Comparison of ENCODE assay signal across 21 cellular contexts in genomic region chr11:9796276-9796675, GRCh38.
A peak's percentile ranks its signal among the peaks of the same experiment; 100 is the strongest.
DNase-seq lines count a peak whose midpoint lies in the region; ATAC-seq and TF ChIP-seq lines count a peak whose summit lies in the region.
"Had no signal": no experiment of that assay in that cellular context is flagged by ENCODE, and none has a peak within 500 bp of the region (broad histone marks: within the 10 kb centered on the region; RNA-seq: fewer than 3 reads in every experiment).

No MANE protein-coding gene starts in this region.

- H3K4me3 Mint-ChIP-seq in progenitor cell of endocrine pancreas (ENCODE audit: low read depth) = no peak overlapping the region
- H3K4me3 Mint-ChIP-seq: CD4-positive, alpha-beta memory T cell had no signal

- no peaks in the 10 kb centered on the region for H3K27me3 Mint-ChIP-seq in progenitor cell of endocrine pancreas
- H3K27me3 Mint-ChIP-seq: CD4-positive, alpha-beta memory T cell had no signal

- no peaks in the 10 kb centered on the region for H3K9me3 Mint-ChIP-seq in progenitor cell of endocrine pancreas (ENCODE audit: low read depth)
- H3K9me3 Mint-ChIP-seq: CD4-positive, alpha-beta memory T cell had no signal

- TF ChIP-seq POLR2A in IMR-90 (IDR thresholded peaks at IDR 0.05; ENCODE audit: low read depth, low read length) = no peak
- TF ChIP-seq POLR2A in uterus (IDR thresholded peaks at IDR 0.05) = no peak

- H3K27me3 ChIP-seq in IMR-90 (ENCODE audit: control insufficient read depth, insufficient read depth, low read length) = no peaks in the 10 kb centered on the region
- no peaks in the 10 kb centered on the region for H3K27me3 ChIP-seq in uterus
- H3K27me3 ChIP-seq: BLaER1, MG63, SJSA1 had no signal

- CTCF ChIA-PET in IMR-90 (lab: Yijun Ruan, JAX) = no interaction called here

- H3K9me1 ChIP-seq in IMR-90 (ENCODE audit: insufficient read depth, low read length) = peaks cover 7% of the 10 kb centered on the region

- DNase-seq in IMR-90 (no peak), fibroblast of gingiva (ENCODE audit: low read depth) (peak; percentile 62), progenitor cell of endocrine pancreas (ENCODE audit: low spot score, unreplicated experiment) (no peak), uterus (no peak), mucosa of gallbladder (ENCODE audit: low spot score) (no peak), dedifferentiated amniotic fluid mesenchymal stem cell (ENCODE audit: extremely low spot score) (no peak), NCI-H1417 (lab: John Stamatoyannopoulos, UW) (no peak), COR-L47 (lab: John Stamatoyannopoulos, UW) (no peak)
- DNase-seq: Calu3; CD4-positive, alpha-beta memory T cell; H7; MG63; NCI-H1436; NCI-H187 treated with DMSO at 0.1 percent for 48 hours; NCI-H2107; NCI-H446 treated with DMSO at 0.1 percent for 48 hours; NCI-H526 treated with DMSO at 0.1 percent for 48 hours; OCI-M1 had no signal

- H3K27ac Mint-ChIP-seq in progenitor cell of endocrine pancreas = peak overlapping the region; percentile 60
- H3K27ac Mint-ChIP-seq: CD4-positive, alpha-beta memory T cell had no signal

- peak overlapping the region; percentile 48 for H2BK5ac ChIP-seq in IMR-90 (ENCODE audit: low read depth, low read length, poor library complexity, severe bottlenecking)

- intact Hi-C loops in IMR-90 (cut with micrococcal nuclease) = no loop called here
- intact Hi-C loops in uterus (cut with DNase I; ENCODE audit: low total_unique reads) = no loop called here

- TF ChIP-seq RAD21 in IMR-90 (IDR thresholded peaks at IDR 0.05; ENCODE audit: low read length) = no peak

- H4K20me1 ChIP-seq in IMR-90 (ENCODE audit: insufficient read depth, low read length) = no peaks in the 10 kb centered on the region
- H4K20me1 ChIP-seq: BLaER1 had no signal

- in situ Hi-C loops in IMR-90 (cut with MboI; ENCODE audit: low sequenced_read_pairs) = no loop called here

- H2AK9ac ChIP-seq in IMR-90 (replicated peaks; ENCODE audit: low read depth, low read length, poor library complexity) = no peak overlapping the region

- H2BK20ac ChIP-seq in IMR-90 (ENCODE audit: low read depth, low read length) = peak overlapping the region; percentile 16

- peaks cover 8% of the 10 kb centered on the region for H3K36me3 Mint-ChIP-seq in progenitor cell of endocrine pancreas (ENCODE audit: insufficient read depth)

- H3K9me3 ChIP-seq in IMR-90 (ENCODE audit: control insufficient read depth, insufficient read depth, low read length) (no peaks in the 10 kb centered on the region), uterus (no peaks in the 10 kb centered on the region)
- H3K9me3 ChIP-seq: BLaER1, MG63, SJSA1 had no signal

- H3K27ac ChIP-seq in IMR-90 (ENCODE audit: insufficient read depth, low read length) (peak overlapping the region; percentile 35; the same call in 1 of the 2 replicates), uterus (peak overlapping the region; percentile 35 to 55)
- H3K27ac ChIP-seq: BLaER1, SJSA1 had no signal

- H2AFZ ChIP-seq in IMR-90 (replicated peaks; ENCODE audit: low read length, poor library complexity) = no peak overlapping the region

- H3K4ac ChIP-seq in IMR-90 (ENCODE audit: low read depth, low read length) = peak overlapping the region; percentile 69; the same call in 1 of the 2 replicates

- H3K4me1 Mint-ChIP-seq in progenitor cell of endocrine pancreas (ENCODE audit: low read depth) = peaks cover 2% of the 10 kb centered on the region
- H3K4me1 Mint-ChIP-seq: CD4-positive, alpha-beta memory T cell had no signal

- H3K14ac ChIP-seq in IMR-90 (replicated peaks; ENCODE audit: low read depth, low read length) = 0 out of 2 replicates have a peak overlapping the region, but pooled peaks have one; percentile 64

- no CpG with 5 or more reads among the region's 1 CpG for WGBS in IMR-90 (ENCODE audit: extremely low coverage in 2 of 2, insufficient read length in 1 of 2), 2 experiments

- H3K36me3 ChIP-seq in IMR-90 (ENCODE audit: control insufficient read depth, insufficient read depth, low read length) (peaks cover 14% of the 10 kb centered on the region), uterus (no peaks in the 10 kb centered on the region)
- H3K36me3 ChIP-seq: BLaER1, SJSA1 had no signal

- H2AK5ac ChIP-seq in IMR-90 (ENCODE audit: low read depth, low read length) = no peak overlapping the region

- no peak overlapping the region for H3K23ac ChIP-seq in IMR-90 (ENCODE audit: low read depth, low read length)

- BruUV-seq in IMR-90 (replicated peaks; lab: Mats Ljungman, UMichigan) = no TSS peak

- H3K4me3 ChIP-seq in IMR-90 (ENCODE audit: insufficient read depth, low read depth, low read length) (no peak overlapping the region), uterus (no peak overlapping the region)
- H3K4me3 ChIP-seq: BLaER1, K562, MG63, SJSA1 had no signal

- POLR2A ChIA-PET in IMR-90 (lab: Charles Lee; ENCODE audit: unreplicated experiment) = no interaction called here

- no peak for TF ChIP-seq CTCF in IMR-90 (conservative IDR thresholded peaks at IDR 0.05; ENCODE audit: low read depth, low read length)
- no peak for TF ChIP-seq CTCF in progenitor cell of endocrine pancreas (IDR thresholded peaks at IDR 0.05; ENCODE audit: unreplicated experiment)
- no peak for TF ChIP-seq CTCF in uterus (IDR thresholded peaks at IDR 0.05)

- dilution Hi-C loops in IMR-90 (cut with HindIII; ENCODE audit: low sequenced_read_pairs, unreplicated experiment) = no loop called here

- H3K79me1 ChIP-seq in IMR-90 (ENCODE audit: low read depth in 1 of 2, low read length in 2 of 2) = peaks cover 0 to 26% of the 10 kb centered on the region in 2 experiments; a peak in 3 of 4 replicates

- H4K5ac ChIP-seq in IMR-90 (ENCODE audit: low read depth, low read length) = peak overlapping the region; percentile 95; the same call in 1 of the 2 replicates

- H4K91ac ChIP-seq in IMR-90 (ENCODE audit: insufficient read depth, low read depth, low read length) = peak overlapping the region; percentile 84; the same call in 1 of the 2 replicates

- H2BK120ac ChIP-seq in IMR-90 (ENCODE audit: low read depth, low read length) = no peak overlapping the region

- no peak overlapping the region for H3K9ac ChIP-seq in IMR-90 (ENCODE audit: low read depth, low read length)
- H3K9ac ChIP-seq: BLaER1 had no signal

- H3K18ac ChIP-seq in IMR-90 (ENCODE audit: low read depth, low read length) = peak overlapping the region; percentile 76

- H2BK15ac ChIP-seq in IMR-90 (ENCODE audit: low read depth, low read length) = peak overlapping the region; percentile 99; the same call in 1 of the 3 replicates

- H4K8ac ChIP-seq in IMR-90 (ENCODE audit: low read depth in 2 of 2, low read length in 2 of 2) = peak overlapping the region in 1 of 2 experiments; percentile 24; a peak in 1 of 4 replicates

- ATAC-seq in IMR-90 (ENCODE audit: low read depth) = no peak
- ATAC-seq: K562 had no signal

- H3K4me1 ChIP-seq in IMR-90 (ENCODE audit: control insufficient read depth, insufficient read depth, low read length) = peaks cover 9% of the 10 kb centered on the region
- no peaks in the 10 kb centered on the region for H3K4me1 ChIP-seq in uterus
- H3K4me1 ChIP-seq: SJSA1 had no signal

- no peak overlapping the region for H3K4me2 ChIP-seq in IMR-90 (ENCODE audit: low read depth, low read length)
- H3K4me2 ChIP-seq: BLaER1 had no signal

- no peak overlapping the region for H3K56ac ChIP-seq in IMR-90 (ENCODE audit: extremely low read depth, insufficient read depth, low read length)

TF ChIP-seq in IMR-90, 13 proteins besides CTCF, POLR2A, EP300 and RAD21:
- TF ChIP-seq, protein P1, sequence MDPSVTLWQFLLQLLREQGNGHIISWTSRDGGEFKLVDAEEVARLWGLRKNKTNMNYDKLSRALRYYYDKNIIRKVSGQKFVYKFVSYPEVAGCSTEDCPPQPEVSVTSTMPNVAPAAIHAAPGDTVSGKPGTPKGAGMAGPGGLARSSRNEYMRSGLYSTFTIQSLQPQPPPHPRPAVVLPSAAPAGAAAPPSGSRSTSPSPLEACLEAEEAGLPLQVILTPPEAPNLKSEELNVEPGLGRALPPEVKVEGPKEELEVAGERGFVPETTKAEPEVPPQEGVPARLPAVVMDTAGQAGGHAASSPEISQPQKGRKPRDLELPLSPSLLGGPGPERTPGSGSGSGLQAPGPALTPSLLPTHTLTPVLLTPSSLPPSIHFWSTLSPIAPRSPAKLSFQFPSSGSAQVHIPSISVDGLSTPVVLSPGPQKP (IDR thresholded peaks at IDR 0.05; ENCODE audit: borderline replicate concordance, low read depth, low read length) = no peak
- no peak for TF ChIP-seq CEBPB (IDR thresholded peaks at IDR 0.05; ENCODE audit: low read depth, low read length)
- TF ChIP-seq NFE2L2 (IDR thresholded peaks at IDR 0.05; ENCODE audit: low read depth, low read length) = no peak
- no peak for TF ChIP-seq BHLHE40 (IDR thresholded peaks at IDR 0.05; ENCODE audit: low read depth, low read length)
- TF ChIP-seq RFX5 (IDR thresholded peaks at IDR 0.05; ENCODE audit: low read depth, low read length) = no peak
- no peak for TF ChIP-seq RCOR1 (IDR thresholded peaks at IDR 0.05; ENCODE audit: insufficient replicate concordance, low read length)
- no peak for TF ChIP-seq SMC3 (IDR thresholded peaks at IDR 0.05; ENCODE audit: low read depth, low read length)
- no peak for TF ChIP-seq USF2 (IDR thresholded peaks at IDR 0.05; ENCODE audit: low read depth, low read length)
